Comparison of ENCODE assay signal across 29 cellular contexts in genomic region chr16:56961851-56962281, GRCh38. TPM values are rescaled to one million over a fixed set of nuclear protein-coding genes. Genes with fewer than 3 reads are reported as not detected.
DNase-seq lines count a peak whose midpoint lies in the region; ATAC-seq and TF ChIP-seq lines count a peak whose summit lies in the region.
"Had no signal": no experiment of that assay in that cellular context is flagged by ENCODE, and none has a peak within 500 bp of the region (broad histone marks: within the 10 kb centered on the region; RNA-seq: fewer than 3 reads in every experiment).

A gene with protein sequence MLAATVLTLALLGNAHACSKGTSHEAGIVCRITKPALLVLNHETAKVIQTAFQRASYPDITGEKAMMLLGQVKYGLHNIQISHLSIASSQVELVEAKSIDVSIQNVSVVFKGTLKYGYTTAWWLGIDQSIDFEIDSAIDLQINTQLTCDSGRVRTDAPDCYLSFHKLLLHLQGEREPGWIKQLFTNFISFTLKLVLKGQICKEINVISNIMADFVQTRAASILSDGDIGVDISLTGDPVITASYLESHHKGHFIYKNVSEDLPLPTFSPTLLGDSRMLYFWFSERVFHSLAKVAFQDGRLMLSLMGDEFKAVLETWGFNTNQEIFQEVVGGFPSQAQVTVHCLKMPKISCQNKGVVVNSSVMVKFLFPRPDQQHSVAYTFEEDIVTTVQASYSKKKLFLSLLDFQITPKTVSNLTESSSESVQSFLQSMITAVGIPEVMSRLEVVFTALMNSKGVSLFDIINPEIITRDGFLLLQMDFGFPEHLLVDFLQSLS (plus strand): TSS chr16:56961950. CDS start chr16:56961980, 30 bp downstream.

- H3K4me1 ChIP-seq in osteoblast (ENCODE audit: insufficient read depth, low read length) = peaks cover 30% of the 10 kb centered on the region
- peaks cover 9% of the 10 kb centered on the region for H3K4me1 ChIP-seq in HAP-1

- H3K9me3 Mint-ChIP-seq in brain = no peaks in the 10 kb centered on the region
- H3K9me3 Mint-ChIP-seq: activated T-cell treated with anti-CD3 and anti-CD28 coated beads, Interleukin-2, amount 50 U/mL, for 24 hours; T-helper 2 cell treated with Interferon-gamma antibody and Interleukin-4, amounts not matched to agents 5 μg/mL and 100 μg/mL, for 36 hours had no signal

- H3K4me1 Mint-ChIP-seq in brain = peaks cover 42% of the 10 kb centered on the region

- ATAC-seq in left ventricle myocardium superior = peak; percentile 43

- TF ChIP-seq CTCF in AG04450 (IDR thresholded peaks at IDR 0.05; ENCODE audit: low read depth, low read length) = no peak
- TF ChIP-seq CTCF in brain (conservative IDR thresholded peaks at IDR 0.05) = no peak
- no peak for TF ChIP-seq CTCF in osteoblast (IDR thresholded peaks at IDR 0.05; ENCODE audit: extremely low read depth, low read depth, low read length)

- no peak within 1 kb of the TSS for H2AFZ ChIP-seq in osteoblast (ENCODE audit: low read length)
- H2AFZ ChIP-seq: hepatocyte had no signal

- H3K79me2 ChIP-seq in osteoblast (ENCODE audit: insufficient read depth, low read length) = no peaks in the 10 kb centered on the region
- H3K79me2 ChIP-seq: hepatocyte had no signal

- H3K9me3 ChIP-seq in AG04450 (ENCODE audit: control insufficient read depth, insufficient read depth, low read length) = peaks cover 4% of the 10 kb centered on the region; the same call in 1 of the 2 replicates
- no peaks in the 10 kb centered on the region for H3K9me3 ChIP-seq in osteoblast (ENCODE audit: low read depth, low read length)
- H3K9me3 ChIP-seq in HAP-1 = no peaks in the 10 kb centered on the region
- H3K9me3 ChIP-seq: neutrophil, suprapubic skin, vagina had no signal

- peak within 1 kb of the TSS; percentile 21 for H3K27ac ChIP-seq in AG04450 (ENCODE audit: low read depth, low read length)
- H3K27ac ChIP-seq in osteoblast (ENCODE audit: low read depth, low read length) = peak within 1 kb of the TSS; percentile 41
- H3K27ac ChIP-seq: C4-2B, hepatocyte, neutrophil, RWPE1, suprapubic skin, vagina, VCaP had no signal

- no peaks in the 10 kb centered on the region for H3K36me3 ChIP-seq in osteoblast (ENCODE audit: insufficient read depth, low read length)
- H3K36me3 ChIP-seq in HAP-1 (replicated peaks) = no peaks in the 10 kb centered on the region
- H3K36me3 ChIP-seq: neutrophil, suprapubic skin, vagina had no signal

- H3K36me3 Mint-ChIP-seq in brain = no peaks in the 10 kb centered on the region

- H3K4me3 Mint-ChIP-seq in brain = no peak within 1 kb of the TSS
- H3K4me3 Mint-ChIP-seq: activated T-cell treated with anti-CD3 and anti-CD28 coated beads, Interleukin-2, amount 50 U/mL, for 24 hours; T-helper 2 cell treated with Interferon-gamma antibody and Interleukin-4, amounts not matched to agents 5 μg/mL and 100 μg/mL, for 36 hours had no signal

- POLR2A ChIA-PET in AG04450 (lab: Yijun Ruan, JAX) = interaction anchor here (1.0 to 1.6 kb wide), 2 partner anchors 16 to 30 kb away, joined by 3 read pairs; no protein-coding TSS in a partner anchor

- H4K20me1 ChIP-seq in osteoblast (ENCODE audit: insufficient read depth, low read length) = no peaks in the 10 kb centered on the region

- CTCF ChIA-PET in AG04450 (lab: Charles Lee) = interaction anchor here (0.7 to 1.8 kb wide), 2 partner anchors 10 to 131 kb away, joined by 4 to 8 read pairs; no protein-coding TSS in a partner anchor

- H3K4me3 ChIP-seq in AG04450 (ENCODE audit: low read depth, low read length) = no peak within 1 kb of the TSS
- no peak within 1 kb of the TSS for H3K4me3 ChIP-seq in osteoblast (ENCODE audit: insufficient read depth, low read length)
- no peak within 1 kb of the TSS for H3K4me3 ChIP-seq in HAP-1
- H3K4me3 ChIP-seq: hepatocyte, lung, suprapubic skin, vagina had no signal

- H3K27ac Mint-ChIP-seq in brain = peak within 1 kb of the TSS in 3 of 5 experiments; percentile 54 to 73 (median 61)
- H3K27ac Mint-ChIP-seq: activated T-cell treated with anti-CD3 and anti-CD28 coated beads, Interleukin-2, amount 50 U/mL, for 24 hours; T-helper 2 cell treated with Interferon-gamma antibody and Interleukin-4, amounts not matched to agents 5 μg/mL and 100 μg/mL, for 36 hours had no signal

- no peak for DNase-seq in AG04450 (ENCODE audit: low read depth, low spot score)
- no peak for DNase-seq in left ventricle myocardium superior
- no peak for DNase-seq in osteoblast (ENCODE audit: insufficient read length, low spot score, missing footprints)
- DNase-seq in NCI-H446 treated with DMSO at 0.1 percent for 48 hours (lab: John Stamatoyannopoulos, UW) = no peak
- DNase-seq in iPS-NIHi11 (ENCODE audit: low spot score) = no peak
- no peak for DNase-seq in HAP-1 (ENCODE audit: low spot score in 2 of 2)
- no peak for DNase-seq in stimulated activated CD4-positive, alpha-beta T cell treated with anti-CD3 and anti-CD28 coated beads, Interleukin-2, amount 100 ng/mL, for 24 hours
- DNase-seq: activated CD4-positive, alpha-beta T cell treated with anti-CD3 and anti-CD28 coated beads for 48 hours; activated gamma-delta T cell treated with Interleukin-2 at 50 U/mL for 16 hours; activated T-cell treated with anti-CD3 and anti-CD28 coated beads, Interleukin-2, amount 50 U/mL, for 24 hours; caudate nucleus; EL; HCEC 1CT; NCI-H1092; NCI-H187 treated with DMSO at 0.1 percent for 48 hours; NCI-H774; small intestine had no signal

- intact Hi-C loops in left ventricle myocardium superior (cut with micrococcal nuclease) = loop anchor here (10.0 kb wide), 1 partner anchor 83 kb away; no protein-coding TSS in a partner anchor

- no peaks in the 10 kb centered on the region for H3K27me3 ChIP-seq in AG04450 (ENCODE audit: control insufficient read depth, insufficient read depth, low read length)
- H3K27me3 ChIP-seq in osteoblast (ENCODE audit: insufficient read depth, low read length) = no peaks in the 10 kb centered on the region
- H3K27me3 ChIP-seq in HAP-1 (ENCODE audit: low read depth) = no peaks in the 10 kb centered on the region
- H3K27me3 ChIP-seq: hepatocyte, neutrophil, suprapubic skin, vagina had no signal

- no peaks in the 10 kb centered on the region for H3K27me3 Mint-ChIP-seq in brain
- H3K27me3 Mint-ChIP-seq: activated T-cell treated with anti-CD3 and anti-CD28 coated beads, Interleukin-2, amount 50 U/mL, for 24 hours had no signal

- peak within 1 kb of the TSS; percentile 4 for H3K4me2 ChIP-seq in osteoblast (ENCODE audit: insufficient read depth, low read length)
- H3K4me2 ChIP-seq: hepatocyte had no signal

- in situ Hi-C loops in HAP-1 (cut with MboI; ENCODE audit: low sequenced_read_pairs) = no loop called here

RNA-seq across cellular contexts. Expression of the gene that starts here (rescaled TPM):
- 0.09 and 0.17 TPM in 2 replicates for polyA plus RNA-seq in AG04450 (2011; rRNA removed)
- not detected in 2 replicates for polyA minus RNA-seq in AG04450 (2011; rRNA and poly(A)+ RNA removed)
- 1.6 TPM for polyA plus RNA-seq in brain (ENCODE audit: insufficient read depth, low read depth, low replicate concordance)
- total RNA-seq in left ventricle myocardium superior = 0.37 TPM
- total RNA-seq in osteoblast = not detected in 2 replicates
- total RNA-seq: A673, epithelial cell of proximal tubule, hepatocyte, vagina had no signal
- polyA plus RNA-seq: hepatocyte had no signal

Comparison
In these comparisons a context has a peak if more than half of its experiments do, and no peak if none do; other contexts are left out.
1. Peak in ATAC-seq in left ventricle myocardium superior; RNA of the gene not detected or under 1 TPM.